1 cellular context compared by ENCODE assay signal in the genomic region with DNA sequence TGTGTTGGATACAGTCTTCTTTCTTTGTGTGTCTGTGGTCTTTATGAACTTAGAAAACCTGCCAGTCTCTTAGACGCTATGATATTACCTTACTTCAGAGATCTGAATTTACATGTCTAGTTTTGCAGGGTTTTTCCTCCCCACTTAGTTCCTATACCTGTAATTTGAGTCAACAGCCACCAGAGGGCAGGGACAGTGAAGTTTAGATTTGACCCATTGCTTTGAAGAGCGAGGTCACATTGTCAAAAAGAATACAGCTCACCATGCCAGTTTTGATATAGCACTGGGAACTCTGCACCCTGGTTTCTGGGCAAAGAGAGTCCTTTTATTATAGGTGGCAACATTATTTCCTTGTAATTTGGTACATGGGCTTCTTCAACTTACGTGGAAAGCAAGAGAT.
TF ChIP-seq lines count a peak whose summit lies in the region.

No MANE protein-coding gene starts in this region.

TF ChIP-seq in GM23338, 12 proteins besides CTCF, POLR2A, EP300 and RAD21 (continued from another document):
- TF ChIP-seq, protein P1, sequence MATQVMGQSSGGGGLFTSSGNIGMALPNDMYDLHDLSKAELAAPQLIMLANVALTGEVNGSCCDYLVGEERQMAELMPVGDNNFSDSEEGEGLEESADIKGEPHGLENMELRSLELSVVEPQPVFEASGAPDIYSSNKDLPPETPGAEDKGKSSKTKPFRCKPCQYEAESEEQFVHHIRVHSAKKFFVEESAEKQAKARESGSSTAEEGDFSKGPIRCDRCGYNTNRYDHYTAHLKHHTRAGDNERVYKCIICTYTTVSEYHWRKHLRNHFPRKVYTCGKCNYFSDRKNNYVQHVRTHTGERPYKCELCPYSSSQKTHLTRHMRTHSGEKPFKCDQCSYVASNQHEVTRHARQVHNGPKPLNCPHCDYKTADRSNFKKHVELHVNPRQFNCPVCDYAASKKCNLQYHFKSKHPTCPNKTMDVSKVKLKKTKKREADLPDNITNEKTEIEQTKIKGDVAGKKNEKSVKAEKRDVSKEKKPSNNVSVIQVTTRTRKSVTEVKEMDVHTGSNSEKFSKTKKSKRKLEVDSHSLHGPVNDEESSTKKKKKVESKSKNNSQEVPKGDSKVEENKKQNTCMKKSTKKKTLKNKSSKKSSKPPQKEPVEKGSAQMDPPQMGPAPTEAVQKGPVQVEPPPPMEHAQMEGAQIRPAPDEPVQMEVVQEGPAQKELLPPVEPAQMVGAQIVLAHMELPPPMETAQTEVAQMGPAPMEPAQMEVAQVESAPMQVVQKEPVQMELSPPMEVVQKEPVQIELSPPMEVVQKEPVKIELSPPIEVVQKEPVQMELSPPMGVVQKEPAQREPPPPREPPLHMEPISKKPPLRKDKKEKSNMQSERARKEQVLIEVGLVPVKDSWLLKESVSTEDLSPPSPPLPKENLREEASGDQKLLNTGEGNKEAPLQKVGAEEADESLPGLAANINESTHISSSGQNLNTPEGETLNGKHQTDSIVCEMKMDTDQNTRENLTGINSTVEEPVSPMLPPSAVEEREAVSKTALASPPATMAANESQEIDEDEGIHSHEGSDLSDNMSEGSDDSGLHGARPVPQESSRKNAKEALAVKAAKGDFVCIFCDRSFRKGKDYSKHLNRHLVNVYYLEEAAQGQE (IDR thresholded peaks at IDR 0.05; ENCODE audit: unreplicated experiment): no peak
TF ChIP-seq in GM23338: peak in this region for 0.
